ENCODE assay signal across 1 cellular context in genomic region chr21:39385299-39386145, GRCh38.
TF ChIP-seq lines count a peak whose summit lies in the region.

No MANE protein-coding gene starts in this region.

TF ChIP-seq in HepG2, 621 proteins besides CTCF, POLR2A, EP300 and RAD21 (continued from another document and continues in another):
- TF ChIP-seq CREB3 (CRISPR knock-in tag; IDR thresholded peaks at IDR 0.05) (no peak), ZNF138 (CRISPR knock-in tag; IDR thresholded peaks at IDR 0.05; ENCODE audit: low read depth) (no peak), ATF5 (CRISPR knock-in tag; IDR thresholded peaks at IDR 0.05; ENCODE audit: low read depth) (no peak), EZH2 (conservative IDR thresholded peaks at IDR 0.05; ENCODE audit: low read depth, low read length) (no peak), TGIF2 (CRISPR knock-in tag; IDR thresholded peaks at IDR 0.05) (no peak), GRHL1 (CRISPR knock-in tag; conservative IDR thresholded peaks at IDR 0.05) (no peak), ZNF33A (CRISPR knock-in tag; IDR thresholded peaks at IDR 0.05; ENCODE audit: borderline replicate concordance) (no peak), ONECUT2 (CRISPR knock-in tag; IDR thresholded peaks at IDR 0.05) (no peak; the same call in 1 of the 2 replicates), PAXIP1 (CRISPR knock-in tag; conservative IDR thresholded peaks at IDR 0.05) (peak; percentile 98), ZNF580 (CRISPR knock-in tag; IDR thresholded peaks at IDR 0.05; ENCODE audit: borderline replicate concordance, low read depth) (no peak), GATAD1 (CRISPR knock-in tag; IDR thresholded peaks at IDR 0.05) (peak; percentile 74), ZNF264 (CRISPR knock-in tag; IDR thresholded peaks at IDR 0.05) (0 out of 2 replicates have a peak, but pooled peaks have one; percentile 40), MNT (IDR thresholded peaks at IDR 0.05) (peak; percentile 75), ZNF143 (CRISPR knock-in tag; IDR thresholded peaks at IDR 0.05) (no peak), ATF1 (CRISPR knock-in tag; IDR thresholded peaks at IDR 0.05) (no peak), ZNF691 (CRISPR knock-in tag; IDR thresholded peaks at IDR 0.05; ENCODE audit: borderline replicate concordance, low read depth) (0 out of 2 replicates have a peak, but pooled peaks have one; percentile 49), EED (CRISPR knock-in tag; IDR thresholded peaks at IDR 0.05) (no peak), TBL1XR1 (IDR thresholded peaks at IDR 0.05; ENCODE audit: borderline replicate concordance, low read length, partially characterized antibody) (no peak), SALL2 (CRISPR knock-in tag; IDR thresholded peaks at IDR 0.05) (peak; percentile 62; the same call in 1 of the 2 replicates), FOXC1 (CRISPR knock-in tag; IDR thresholded peaks at IDR 0.05; ENCODE audit: borderline replicate concordance) (no peak; the same call in 1 of the 2 replicates), MTERF4 (CRISPR knock-in tag; IDR thresholded peaks at IDR 0.05) (no peak), REXO4 (CRISPR knock-in tag; IDR thresholded peaks at IDR 0.05; ENCODE audit: borderline replicate concordance) (no peak), NCOA5 (CRISPR knock-in tag; IDR thresholded peaks at IDR 0.05) (no peak), NAIF1 (CRISPR knock-in tag; IDR thresholded peaks at IDR 0.05; ENCODE audit: borderline replicate concordance) (peak; percentile 92), ZNF576 (CRISPR knock-in tag; IDR thresholded peaks at IDR 0.05) (no peak), ZFP82 (CRISPR knock-in tag; IDR thresholded peaks at IDR 0.05; ENCODE audit: borderline replicate concordance) (peak; percentile 98; the same call in 1 of the 2 replicates), CBX2 (IDR thresholded peaks at IDR 0.05; ENCODE audit: low read depth, low read length) (no peak), CBX2 (CRISPR knock-in tag; IDR thresholded peaks at IDR 0.05; ENCODE audit: low read depth) (no peak), ZNF562 (CRISPR knock-in tag; IDR thresholded peaks at IDR 0.05; ENCODE audit: borderline replicate concordance) (no peak), ZNF484 (CRISPR knock-in tag; IDR thresholded peaks at IDR 0.05; ENCODE audit: borderline replicate concordance, low read depth) (no peak), ZNF276 (CRISPR knock-in tag; IDR thresholded peaks at IDR 0.05; ENCODE audit: low read depth) (no peak), MIER2 (CRISPR knock-in tag; IDR thresholded peaks at IDR 0.05) (peak; percentile 58; the same call in 1 of the 2 replicates), ZNF644 (CRISPR knock-in tag; IDR thresholded peaks at IDR 0.05; ENCODE audit: low read depth) (no peak), HMG20A (CRISPR knock-in tag; IDR thresholded peaks at IDR 0.05; ENCODE audit: borderline replicate concordance) (peak; percentile 67; the same call in 1 of the 2 replicates), ZNF646 (CRISPR knock-in tag; IDR thresholded peaks at IDR 0.05) (no peak)
